In the genomic region with DNA sequence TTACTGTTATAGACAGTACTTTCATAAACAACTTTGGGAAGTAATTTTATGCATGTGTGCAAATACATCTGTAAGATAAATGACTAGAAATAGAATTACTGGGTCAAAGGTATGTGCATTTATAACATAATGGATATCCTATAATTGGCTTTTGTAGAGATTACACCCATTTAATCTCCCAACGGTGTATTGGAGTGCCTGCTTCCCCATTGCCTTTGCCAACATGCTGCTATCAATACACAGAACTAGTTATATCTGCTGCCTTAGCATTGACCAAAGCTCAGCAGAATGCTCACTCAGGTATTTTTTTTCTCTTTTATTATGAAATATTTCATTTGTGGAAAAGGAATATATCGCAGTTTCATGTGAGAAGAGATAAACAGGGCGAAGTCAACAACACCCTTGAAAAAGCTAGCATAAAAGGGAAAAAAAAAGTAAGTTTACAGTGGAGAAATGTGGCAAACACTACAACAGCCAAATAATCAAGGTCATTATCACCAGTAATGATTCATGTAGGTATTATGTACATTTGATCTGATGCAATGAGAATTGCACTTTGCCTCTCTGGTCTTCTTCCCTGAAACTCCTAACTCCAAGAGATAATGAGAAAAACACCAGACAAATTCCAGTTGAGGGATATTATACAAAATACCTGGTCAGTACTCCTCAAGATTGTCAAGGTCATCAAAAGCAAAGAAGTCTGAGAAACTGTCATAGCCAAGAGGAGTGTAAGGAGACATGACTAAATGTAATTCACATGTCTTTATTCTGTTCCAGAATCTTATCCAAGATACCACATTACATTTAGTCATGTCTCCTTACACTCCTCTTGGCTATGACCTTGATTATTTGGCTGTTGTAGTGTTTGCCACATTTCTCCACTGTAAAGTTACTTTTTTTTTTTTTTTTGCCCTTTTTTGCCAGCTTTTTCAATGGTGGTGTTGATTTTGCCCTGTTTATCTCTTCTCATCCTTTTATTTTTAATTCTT, we compare ENCODE assay signal across 18 cellular contexts. TPM values are rescaled to one million over a fixed set of nuclear protein-coding genes. Genes with fewer than 3 reads are reported as not detected.
DNase-seq lines count a peak whose midpoint lies in the region; ATAC-seq and TF ChIP-seq lines count a peak whose summit lies in the region.
"Had no signal": no experiment of that assay in that cellular context is flagged by ENCODE, and none has a peak within 500 bp of the region (broad histone marks: within the 10 kb centered on the region; RNA-seq: fewer than 3 reads in every experiment).

No MANE protein-coding gene starts in this region.

- no peak for TF ChIP-seq EP300 in transverse colon (IDR thresholded peaks at IDR 0.05; ENCODE audit: low read depth)

- no peaks in the 10 kb centered on the region for H3K27me3 Mint-ChIP-seq in MCF 10A (ENCODE audit: insufficient read depth, unreplicated experiment)
- H3K27me3 Mint-ChIP-seq: CD4-positive, alpha-beta T cell; T-helper 17 cell had no signal

- TF ChIP-seq CTCF in MCF 10A (IDR thresholded peaks at IDR 0.05; ENCODE audit: unreplicated experiment) (no peak), breast epithelium (IDR thresholded peaks at IDR 0.05) (no peak), transverse colon (IDR thresholded peaks at IDR 0.05) (no peak), tibial artery (IDR thresholded peaks at IDR 0.05) (no peak)

- ATAC-seq in HG02840 (IDR thresholded peaks at IDR 0.05; ENCODE audit: low FRiP score, unreplicated experiment) = no peak
- ATAC-seq: stimulated activated effector memory CD8-positive, alpha-beta T cell treated with anti-CD3 and anti-CD28 coated beads, Interleukin-12 subunit alpha, Interleukin-12 subunit beta, amount 100 ng/mL, for 72 hours; T-helper 17 cell; upper lobe of right lung had no signal

- H3K4me3 ChIP-seq in breast epithelium (no peak overlapping the region), iPS-18a (ENCODE audit: low read length) (no peak overlapping the region), transverse colon (no peak overlapping the region), tibial artery (no peak overlapping the region)
- H3K4me3 ChIP-seq: esophagus muscularis mucosa, upper lobe of right lung had no signal

- in situ Hi-C loops in transverse colon (cut with MboI; ENCODE audit: low pct_ligation_motif_present in 1 of 4, low pct_unique_long_range_greater_than_20kb in 1 of 4, low sequenced_read_pairs in 3 of 4) = no loop called here

- DNase-seq in MCF 10A (ENCODE audit: unreplicated experiment) = peak; percentile 35
- no peak for DNase-seq in breast epithelium (ENCODE audit: low spot score in 2 of 2)
- DNase-seq in amniotic epithelial cell (ENCODE audit: low read depth) = peak; percentile 63
- DNase-seq in transverse colon = peak; percentile 35
- no peak for DNase-seq in tibial artery
- DNase-seq in activated CD4-positive, alpha-beta T cell treated with anti-CD3 and anti-CD28 coated beads for 1 hour = no peak
- DNase-seq: activated CD4-positive, CD25-positive, alpha-beta regulatory T cell; activated effector memory CD4-positive, alpha-beta T cell treated with Interleukin-2 at 50 U/mL for 16 hours; CD4-positive, alpha-beta T cell; NCI-H1105 treated with DMSO at 0.1 percent for 48 hours; posterior cingulate gyrus; SHP77 treated with DMSO at 0.1 percent for 48 hours; T-helper 17 cell; upper lobe of right lung had no signal

- 50 to 72% methylated on average over 3 of the region's 3 CpGs for WGBS in transverse colon (ENCODE audit: low coverage in 1 of 2), 2 donors

- H3K36me3 ChIP-seq in breast epithelium (no peaks in the 10 kb centered on the region), iPS-18a (ENCODE audit: control insufficient read depth, low read depth, low read length) (peaks cover 8% of the 10 kb centered on the region), transverse colon (no peaks in the 10 kb centered on the region), tibial artery (no peaks in the 10 kb centered on the region)
- H3K36me3 ChIP-seq: esophagus muscularis mucosa, upper lobe of right lung had no signal

- CTCF ChIA-PET in MCF 10A (lab: Yijun Ruan, JAX) = interaction anchor here (0.5 to 0.8 kb wide), 4 partner anchors 18 to 199 kb away, joined by 3 to 5 read pairs (median 4); partner anchors contain the start of genes CPEB3 and MARCHF5

- no peak overlapping the region for H3K4me3 Mint-ChIP-seq in MCF 10A (ENCODE audit: unreplicated experiment)
- H3K4me3 Mint-ChIP-seq: CD4-positive, alpha-beta T cell; stimulated activated effector memory CD8-positive, alpha-beta T cell treated with anti-CD3 and anti-CD28 coated beads, Interleukin-12 subunit alpha, Interleukin-12 subunit beta, amount 100 ng/mL, for 72 hours; T-helper 17 cell had no signal

- TF ChIP-seq POLR2A in breast epithelium (IDR thresholded peaks at IDR 0.05) (no peak), transverse colon (IDR thresholded peaks at IDR 0.05) (no peak)

- no peak overlapping the region for H3K27ac ChIP-seq in breast epithelium
- H3K27ac ChIP-seq in iPS-18a (ENCODE audit: low read length) = peak overlapping the region; percentile 24
- peak overlapping the region; percentile 12 to 44 (median 31) for H3K27ac ChIP-seq in transverse colon
- no peak overlapping the region for H3K27ac ChIP-seq in tibial artery
- H3K27ac ChIP-seq: esophagus muscularis mucosa, upper lobe of right lung had no signal

- no peaks in the 10 kb centered on the region for H3K9me3 Mint-ChIP-seq in MCF 10A (ENCODE audit: unreplicated experiment)
- H3K9me3 Mint-ChIP-seq: stimulated activated effector memory CD8-positive, alpha-beta T cell treated with anti-CD3 and anti-CD28 coated beads, Interleukin-12 subunit alpha, Interleukin-12 subunit beta, amount 100 ng/mL, for 72 hours had no signal

- peaks cover 10% of the 10 kb centered on the region for H3K36me3 Mint-ChIP-seq in MCF 10A (ENCODE audit: insufficient read depth, unreplicated experiment)

- peaks cover 37% of the 10 kb centered on the region for H3K4me1 Mint-ChIP-seq in MCF 10A (ENCODE audit: insufficient read depth, unreplicated experiment)

- intact Hi-C loops in MCF 10A (cut with micrococcal nuclease) = no loop called here
- intact Hi-C loops in breast epithelium (cut with DNase I; ENCODE audit: low total_unique reads) = no loop called here
- intact Hi-C loops in transverse colon (cut with DNase I; ENCODE audit: low total_unique reads) = no loop called here
- intact Hi-C loops in tibial artery (cut with DNase I; ENCODE audit: low total_unique reads) = no loop called here

- peak overlapping the region; percentile 80 for H3K27ac Mint-ChIP-seq in MCF 10A (ENCODE audit: low read depth, unreplicated experiment)
- H3K27ac Mint-ChIP-seq: CD4-positive, alpha-beta T cell; stimulated activated effector memory CD8-positive, alpha-beta T cell treated with anti-CD3 and anti-CD28 coated beads, Interleukin-12 subunit alpha, Interleukin-12 subunit beta, amount 100 ng/mL, for 72 hours; T-helper 17 cell had no signal

- no peak overlapping the region for H3K9ac ChIP-seq in iPS-18a (ENCODE audit: low read length)

- no peaks in the 10 kb centered on the region for H3K27me3 ChIP-seq in breast epithelium
- H3K27me3 ChIP-seq in iPS-18a (ENCODE audit: control insufficient read depth, insufficient read depth, low read length) = no peaks in the 10 kb centered on the region
- no peaks in the 10 kb centered on the region for H3K27me3 ChIP-seq in transverse colon
- no peaks in the 10 kb centered on the region for H3K27me3 ChIP-seq in tibial artery
- H3K27me3 ChIP-seq: esophagus muscularis mucosa, upper lobe of right lung had no signal

- H3K4me1 ChIP-seq in breast epithelium (no peaks in the 10 kb centered on the region), iPS-18a (ENCODE audit: control insufficient read depth, low read depth, low read length) (peaks cover 24% of the 10 kb centered on the region), transverse colon (peaks cover 3 to 38% (median 26%) of the 10 kb centered on the region in 4 donors), tibial artery (no peaks in the 10 kb centered on the region)
- H3K4me1 ChIP-seq: upper lobe of right lung had no signal

- BruUV-seq in MCF 10A (replicated peaks; lab: Mats Ljungman, UMichigan) = no TSS peak

- POLR2A ChIA-PET in MCF 10A (lab: Yijun Ruan, JAX) = interaction anchor here (0.6 to 3.2 kb wide), 6 partner anchors 16 to 404 kb away, joined by 3 to 25 read pairs (median 4); partner anchors contain the start of genes BTAF1, CPEB3 and MARCHF5

- H3K9me3 ChIP-seq in breast epithelium (no peaks in the 10 kb centered on the region), iPS-18a (ENCODE audit: control insufficient read depth, low read depth, low read length) (no peaks in the 10 kb centered on the region), transverse colon (no peaks in the 10 kb centered on the region), tibial artery (no peaks in the 10 kb centered on the region)
- H3K9me3 ChIP-seq: esophagus muscularis mucosa, upper lobe of right lung had no signal

RNA-seq across cellular contexts. Expression of gene MARCHF5, which starts 36.8 kb away (rescaled TPM):
- 52.1 and 53.1 TPM in 2 replicates for total RNA-seq in MCF 10A (2022)
- 10 to 100 TPM; 15.5 to 33.5 (median 31.8) TPM for total RNA-seq in breast epithelium
- total RNA-seq in transverse colon = 10 to 100 TPM in 2 of 4 donors, 1 to 10 TPM in 2; 1.8 to 17.8 (median 9.1) TPM

RNA-seq across cellular contexts. Expression of gene CPEB3, which starts 36.9 kb away (rescaled TPM):
- total RNA-seq in MCF 10A (2022) (2.8 and 4.2 TPM in 2 replicates), breast epithelium (10 to 100 TPM in 1 of 3 donors, 1 to 10 TPM in 2; 3.8 to 12.1 (median 5.2) TPM), transverse colon (10 to 100 TPM; 10.9 to 24.3 (median 13.1) TPM)

Comparison
In these comparisons a context has a peak if more than half of its experiments do, and no peak if none do; other contexts are left out.
1. DNase-seq: peak in MCF 10A (single experiment), amniotic epithelial cell (single experiment) and transverse colon (single experiment); none in breast epithelium (0 of 2), tibial artery (0 of 2) and activated CD4-positive, alpha-beta T cell treated with anti-CD3 and anti-CD28 coated beads for 1 hour (single experiment).
2. H3K27ac ChIP-seq: peak in iPS-18a (single experiment) and transverse colon (4 of 4); none in breast epithelium (0 of 2) and tibial artery (0 of 2).